In genomic region chr4:114690571-114690970, GRCh38 we compare ENCODE assay signal across 18 cellular contexts.
A peak's percentile ranks its signal among the peaks of the same experiment; 100 is the strongest.
DNase-seq lines count a peak whose midpoint lies in the region; ATAC-seq lines count a peak whose summit lies in the region.
"Had no signal": no experiment of that assay in that cellular context is flagged by ENCODE, and none has a peak within 500 bp of the region (broad histone marks: within the 10 kb centered on the region; RNA-seq: fewer than 3 reads in every experiment).

No MANE protein-coding gene starts in this region.

- no peaks in the 10 kb centered on the region for H3K36me3 Mint-ChIP-seq in naive thymus-derived CD8-positive, alpha-beta T cell
- H3K36me3 Mint-ChIP-seq: CD4-positive, CD25-positive, alpha-beta regulatory T cell; CD8-positive, alpha-beta T cell had no signal

- no peak overlapping the region for H3K27ac Mint-ChIP-seq in stimulated activated naive CD8-positive, alpha-beta T cell treated with anti-CD3 and anti-CD28 coated beads, Interleukin-15, amount 100 ng/mL, for 72 hours
- H3K27ac Mint-ChIP-seq in naive thymus-derived CD8-positive, alpha-beta T cell: no peak overlapping the region
- H3K27ac Mint-ChIP-seq: B cell; CD4-positive, CD25-positive, alpha-beta regulatory T cell; CD8-positive, alpha-beta T cell; GM23338; HFFc6 had no signal

- H3K4me1 Mint-ChIP-seq in stimulated activated naive CD8-positive, alpha-beta T cell treated with anti-CD3 and anti-CD28 coated beads, Interleukin-15, amount 100 ng/mL, for 72 hours: peaks cover 10% of the 10 kb centered on the region
- no peaks in the 10 kb centered on the region for H3K4me1 Mint-ChIP-seq in naive thymus-derived CD8-positive, alpha-beta T cell
- H3K4me1 Mint-ChIP-seq: CD4-positive, CD25-positive, alpha-beta regulatory T cell had no signal

- peak overlapping the region; percentile 11 for H3K27ac ChIP-seq in caudate nucleus (ENCODE audit: low read depth, low read length)
- H3K27ac ChIP-seq in substantia nigra (ENCODE audit: low read depth, low read length, poor library complexity, severe bottlenecking): peak overlapping the region; percentile 73
- H3K27ac ChIP-seq: 22Rv1, BLaER1, C4-2B had no signal

- DNase-seq in stimulated activated naive CD8-positive, alpha-beta T cell treated with anti-CD3 and anti-CD28 coated beads, Interleukin-15, Interleukin-2, amounts not matched to agents 100 U/mL and 50 U/mL, for 24 hours: no peak
- DNase-seq in stimulated activated naive CD8-positive, alpha-beta T cell treated with anti-CD3 and anti-CD28 coated beads, Interleukin-15, amount 100 ng/mL, for 72 hours: no peak
- no peak for DNase-seq in caudate nucleus (lab: John Stamatoyannopoulos, UW)
- DNase-seq in substantia nigra (lab: John Stamatoyannopoulos, UW): no peak
- DNase-seq in NCI-H1417 (lab: John Stamatoyannopoulos, UW): no peak
- DNase-seq in GDM1 (lab: John Stamatoyannopoulos, UW): no peak
- no peak for DNase-seq in naive thymus-derived CD8-positive, alpha-beta T cell
- DNase-seq: Caco-2; CD4-positive, CD25-positive, alpha-beta regulatory T cell; CD8-positive, alpha-beta T cell; DMS153; DND-41; HFFc6 had no signal

- no peaks in the 10 kb centered on the region for H3K9me3 Mint-ChIP-seq in stimulated activated naive CD8-positive, alpha-beta T cell treated with anti-CD3 and anti-CD28 coated beads, Interleukin-15, amount 100 ng/mL, for 72 hours
- no peaks in the 10 kb centered on the region for H3K9me3 Mint-ChIP-seq in naive thymus-derived CD8-positive, alpha-beta T cell
- H3K9me3 Mint-ChIP-seq: CD4-positive, CD25-positive, alpha-beta regulatory T cell; CD8-positive, alpha-beta T cell; GM23338; HFFc6 had no signal

- POLR2A ChIA-PET in naive thymus-derived CD8-positive, alpha-beta T cell (lab: Charles Lee): no interaction called here

- no peak overlapping the region for H3K4me3 Mint-ChIP-seq in stimulated activated naive CD8-positive, alpha-beta T cell treated with anti-CD3 and anti-CD28 coated beads, Interleukin-15, amount 100 ng/mL, for 72 hours
- H3K4me3 Mint-ChIP-seq in naive thymus-derived CD8-positive, alpha-beta T cell: no peak overlapping the region
- H3K4me3 Mint-ChIP-seq: B cell; CD4-positive, CD25-positive, alpha-beta regulatory T cell; CD8-positive, alpha-beta T cell; GM23338; HFFc6 had no signal

- peak; percentile 40 for ATAC-seq in stimulated activated naive CD8-positive, alpha-beta T cell treated with anti-CD3 and anti-CD28 coated beads, Interleukin-15, Interleukin-2, amounts not matched to agents 100 U/mL and 50 U/mL, for 24 hours
- no peak for ATAC-seq in stimulated activated naive CD8-positive, alpha-beta T cell treated with anti-CD3 and anti-CD28 coated beads, Interleukin-15, amount 100 ng/mL, for 72 hours
- no peak for ATAC-seq in naive thymus-derived CD8-positive, alpha-beta T cell
- ATAC-seq: CD8-positive, alpha-beta T cell; GM23338 had no signal

- H3K27me3 Mint-ChIP-seq in stimulated activated naive CD8-positive, alpha-beta T cell treated with anti-CD3 and anti-CD28 coated beads, Interleukin-15, amount 100 ng/mL, for 72 hours: peaks cover 18% of the 10 kb centered on the region
- peaks cover 7 to 27% (median 10%) of the 10 kb centered on the region in 5 donors for H3K27me3 Mint-ChIP-seq in naive thymus-derived CD8-positive, alpha-beta T cell
- H3K27me3 Mint-ChIP-seq: B cell; CD4-positive, CD25-positive, alpha-beta regulatory T cell had no signal
